In genomic region chr2:120272763-120273481, GRCh38 we compare ENCODE assay signal across 1 cellular context.
TF ChIP-seq lines count a peak whose summit lies in the region.

No MANE protein-coding gene starts in this region.

TF ChIP-seq in HepG2, 621 proteins besides CTCF, POLR2A, EP300 and RAD21 (continued from another document and continues in another):
- TF ChIP-seq ZNF574 (CRISPR knock-in tag; IDR thresholded peaks at IDR 0.05) (0 out of 2 replicates have a peak, but pooled peaks have one; percentile 59), SATB2 (CRISPR knock-in tag; IDR thresholded peaks at IDR 0.05) (no peak), CEBPG (CRISPR knock-in tag; IDR thresholded peaks at IDR 0.05) (peak; percentile 68), NR0B2 (CRISPR knock-in tag; IDR thresholded peaks at IDR 0.05) (no peak), TRIM24 (CRISPR knock-in tag; IDR thresholded peaks at IDR 0.05) (peak; percentile 92), SAFB2 (CRISPR knock-in tag; IDR thresholded peaks at IDR 0.05; ENCODE audit: borderline replicate concordance, low read depth) (no peak; the same call in 1 of the 2 replicates), ZNF672 (CRISPR knock-in tag; IDR thresholded peaks at IDR 0.05) (no peak), FLYWCH1 (CRISPR knock-in tag; IDR thresholded peaks at IDR 0.05) (0 out of 2 replicates have a peak, but pooled peaks have one; percentile 80), FOXO1 (CRISPR knock-in tag; IDR thresholded peaks at IDR 0.05) (peak; percentile 68; the same call in 1 of the 2 replicates), SP4 (CRISPR knock-in tag; IDR thresholded peaks at IDR 0.05) (no peak), RARA (CRISPR knock-in tag; IDR thresholded peaks at IDR 0.05) (peak; percentile 58), ZNF326 (CRISPR knock-in tag; IDR thresholded peaks at IDR 0.05; ENCODE audit: borderline replicate concordance) (no peak), SALL1 (CRISPR knock-in tag; IDR thresholded peaks at IDR 0.05) (peak; percentile 73), HOXD1 (CRISPR knock-in tag; IDR thresholded peaks at IDR 0.05) (0 out of 2 replicates have a peak, but pooled peaks have one; percentile 49), ZFYVE20 (CRISPR knock-in tag; IDR thresholded peaks at IDR 0.05; ENCODE audit: borderline replicate concordance, low read depth) (no peak), ZFP36 (IDR thresholded peaks at IDR 0.05; ENCODE audit: borderline replicate concordance, low read depth, low read length, partially characterized antibody) (no peak), LRRFIP1 (CRISPR knock-in tag; conservative IDR thresholded peaks at IDR 0.05) (no peak), NR3C1 (CRISPR knock-in tag; IDR thresholded peaks at IDR 0.05) (no peak), GTF2F1 (IDR thresholded peaks at IDR 0.05; ENCODE audit: low read length) (no peak), SP2 (CRISPR knock-in tag; IDR thresholded peaks at IDR 0.05) (no peak), HBP1 (CRISPR knock-in tag; IDR thresholded peaks at IDR 0.05; ENCODE audit: low read depth) (no peak), MIER3 (CRISPR knock-in tag; IDR thresholded peaks at IDR 0.05; ENCODE audit: borderline replicate concordance) (peak; percentile 68; the same call in 1 of the 2 replicates), BCL3 (CRISPR knock-in tag; IDR thresholded peaks at IDR 0.05) (no peak), PCBP2 (optimal IDR thresholded peaks at IDR 0.05; ENCODE audit: low read depth, low read length, poor library complexity, severe bottlenecking) (no peak), CREM (IDR thresholded peaks at IDR 0.05) (peak; percentile 79), CREM (CRISPR knock-in tag; IDR thresholded peaks at IDR 0.05) (no peak), ZNF558 (CRISPR knock-in tag; IDR thresholded peaks at IDR 0.05; ENCODE audit: borderline replicate concordance) (no peak), SRY (CRISPR knock-in tag; IDR thresholded peaks at IDR 0.05) (no peak), CHCHD3 (CRISPR knock-in tag; IDR thresholded peaks at IDR 0.05) (no peak), AHDC1 (CRISPR knock-in tag; IDR thresholded peaks at IDR 0.05; ENCODE audit: borderline replicate concordance) (peak; percentile 89; the same call in 1 of the 2 replicates), NCOA2 (CRISPR knock-in tag; IDR thresholded peaks at IDR 0.05) (peak; percentile 87), ZFP62 (CRISPR knock-in tag; IDR thresholded peaks at IDR 0.05) (no peak), HNF4G (IDR thresholded peaks at IDR 0.05; ENCODE audit: borderline replicate concordance, low read depth, low read length) (no peak; the same call in 1 of the 2 replicates), HNF4G (CRISPR knock-in tag; IDR thresholded peaks at IDR 0.05; ENCODE audit: borderline replicate concordance, low read depth) (no peak; the same call in 1 of the 2 replicates), IKZF1 (IDR thresholded peaks at IDR 0.05) (no peak), ZNF318 (CRISPR knock-in tag; IDR thresholded peaks at IDR 0.05) (no peak), ZNF225 (CRISPR knock-in tag; IDR thresholded peaks at IDR 0.05) (no peak), ZNF337 (CRISPR knock-in tag; IDR thresholded peaks at IDR 0.05; ENCODE audit: borderline replicate concordance, low read depth) (peak; percentile 48; the same call in 1 of the 2 replicates), ZNF747 (CRISPR knock-in tag; IDR thresholded peaks at IDR 0.05; ENCODE audit: borderline replicate concordance) (peak; percentile 72; the same call in 1 of the 2 replicates)
